1 cellular context compared by ENCODE assay signal in genomic region chr18:79918089-79919011, GRCh38.
TF ChIP-seq lines count a peak whose summit lies in the region.

No MANE protein-coding gene starts in this region.

TF ChIP-seq in IMR-90, 13 proteins besides CTCF, POLR2A, EP300 and RAD21:
- TF ChIP-seq NFE2L2 (IDR thresholded peaks at IDR 0.05; ENCODE audit: low read depth, low read length) (no peak), SMC3 (IDR thresholded peaks at IDR 0.05; ENCODE audit: low read depth, low read length) (no peak), BHLHE40 (IDR thresholded peaks at IDR 0.05; ENCODE audit: low read depth, low read length) (no peak), CHD1 (IDR thresholded peaks at IDR 0.05; ENCODE audit: low read depth, low read length) (no peak), FOS (IDR thresholded peaks at IDR 0.05; ENCODE audit: low read depth, low read length) (no peak), USF2 (IDR thresholded peaks at IDR 0.05; ENCODE audit: low read depth, low read length) (no peak), RFX5 (IDR thresholded peaks at IDR 0.05; ENCODE audit: low read depth, low read length) (no peak), MAFK (IDR thresholded peaks at IDR 0.05; ENCODE audit: low read depth, low read length) (no peak), MAZ (IDR thresholded peaks at IDR 0.05; ENCODE audit: borderline replicate concordance, low read depth, low read length) (no peak), MXI1 (IDR thresholded peaks at IDR 0.05; ENCODE audit: borderline replicate concordance, low read depth, low read length) (no peak), RCOR1 (IDR thresholded peaks at IDR 0.05; ENCODE audit: insufficient replicate concordance, low read length) (no peak), CEBPB (IDR thresholded peaks at IDR 0.05; ENCODE audit: low read depth, low read length) (no peak)
- TF ChIP-seq, protein P1, sequence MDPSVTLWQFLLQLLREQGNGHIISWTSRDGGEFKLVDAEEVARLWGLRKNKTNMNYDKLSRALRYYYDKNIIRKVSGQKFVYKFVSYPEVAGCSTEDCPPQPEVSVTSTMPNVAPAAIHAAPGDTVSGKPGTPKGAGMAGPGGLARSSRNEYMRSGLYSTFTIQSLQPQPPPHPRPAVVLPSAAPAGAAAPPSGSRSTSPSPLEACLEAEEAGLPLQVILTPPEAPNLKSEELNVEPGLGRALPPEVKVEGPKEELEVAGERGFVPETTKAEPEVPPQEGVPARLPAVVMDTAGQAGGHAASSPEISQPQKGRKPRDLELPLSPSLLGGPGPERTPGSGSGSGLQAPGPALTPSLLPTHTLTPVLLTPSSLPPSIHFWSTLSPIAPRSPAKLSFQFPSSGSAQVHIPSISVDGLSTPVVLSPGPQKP (IDR thresholded peaks at IDR 0.05; ENCODE audit: borderline replicate concordance, low read depth, low read length): no peak
